Comparison of ENCODE assay signal across 8 cellular contexts in genomic region chr12:55736780-55737580, GRCh38. TPM values are rescaled to one million over a fixed set of nuclear protein-coding genes. Genes with fewer than 3 reads are reported as not detected.
DNase-seq lines count a peak whose midpoint lies in the region; ATAC-seq and TF ChIP-seq lines count a peak whose summit lies in the region.

No MANE protein-coding gene starts in this region.

- no peaks in the 10 kb centered on the region for H3K36me3 Mint-ChIP-seq in activated naive CD8-positive, alpha-beta T cell treated with anti-CD3 and anti-CD28 coated beads, Interleukin-2, amount 10 ng/mL, durations not matched to agents 7 days and 5 days

- H3K27ac Mint-ChIP-seq in activated naive CD8-positive, alpha-beta T cell treated with anti-CD3 and anti-CD28 coated beads, Interleukin-2, amount 10 ng/mL, durations not matched to agents 7 days and 5 days, result peak overlapping the region; percentile 92

- CTCF ChIA-PET in Panc1 (lab: Charles Lee), result interaction anchor here (0.5 to 2.7 kb wide), 4 partner anchors 13 to 158 kb away, joined by 3 to 17 read pairs (median 3); partner anchors contain the start of gene RDH5

- H3K4me1 ChIP-seq in ACC112 (ENCODE audit: control insufficient read depth, insufficient read depth, low read length, unreplicated experiment), result peaks cover 17% of the 10 kb centered on the region
- peaks cover 31% of the 10 kb centered on the region for H3K4me1 ChIP-seq in Karpas-422 (ENCODE audit: low read length)
- H3K4me1 ChIP-seq in Panc1 (ENCODE audit: control insufficient read depth, insufficient read depth, low read length), result peaks cover 7% of the 10 kb centered on the region
- peaks cover 5 to 11% of the 10 kb centered on the region in 2 experiments for H3K4me1 ChIP-seq in trophoblast cell (ENCODE audit: control insufficient read depth in 1 of 2, insufficient read depth in 2 of 2, low read length in 2 of 2)

- POLR2A ChIA-PET in Panc1 (lab: Charles Lee), result no interaction called here
- POLR2A ChIA-PET in activated naive CD8-positive, alpha-beta T cell treated with anti-CD3 and anti-CD28 coated beads, Interleukin-2, amount 10 ng/mL, durations not matched to agents 7 days and 5 days (lab: Charles Lee), result interaction anchor here (0.5 to 2.8 kb wide), 8 partner anchors 8 to 388 kb away, joined by 3 to 36 read pairs (median 8); partner anchors contain the start of genes BLOC1S1, CD63 and PYM1

- peaks cover 3% of the 10 kb centered on the region for H3K79me2 ChIP-seq in ACC112 (ENCODE audit: control insufficient read depth, insufficient read depth, low read length, unreplicated experiment)
- no peaks in the 10 kb centered on the region for H3K79me2 ChIP-seq in Karpas-422 (ENCODE audit: low read length)
- H3K79me2 ChIP-seq in trophoblast cell (ENCODE audit: control insufficient read depth, insufficient read depth, low read length, poor library complexity), result no peaks in the 10 kb centered on the region

- H3K27me3 Mint-ChIP-seq in activated naive CD8-positive, alpha-beta T cell treated with anti-CD3 and anti-CD28 coated beads, Interleukin-2, amount 10 ng/mL, durations not matched to agents 7 days and 5 days, result no peaks in the 10 kb centered on the region

- H3K18ac ChIP-seq in trophoblast cell (ENCODE audit: low read length), result no peak overlapping the region

- intact Hi-C loops in Panc1 (cut with micrococcal nuclease; ENCODE audit: unreplicated experiment), result loop anchor here (1.0 to 5.0 kb wide), 2 partner anchors 77 to 80 kb away; partner anchors contain the start of genes ORMDL2 and SARNP
- intact Hi-C loops in left cardiac atrium (cut with DNase I), result loop anchor here in 1 of 2 donors (5.0 kb wide), 2 partner anchors 200 to 290 kb away; no protein-coding TSS in a partner anchor

- H4K8ac ChIP-seq in trophoblast cell (ENCODE audit: low read depth, low read length), result peak overlapping the region; percentile 63

- no peak overlapping the region for H3K27ac ChIP-seq in ACC112 (ENCODE audit: low read depth, low read length)
- no peak overlapping the region for H3K27ac ChIP-seq in Karpas-422 (ENCODE audit: low read length)
- H3K27ac ChIP-seq in Panc1 (ENCODE audit: low read length), result no peak overlapping the region
- no peak overlapping the region for H3K27ac ChIP-seq in trophoblast cell (ENCODE audit: low read depth, low read length)

- H4K91ac ChIP-seq in trophoblast cell (ENCODE audit: low read depth, low read length), result no peak overlapping the region

- H2BK5ac ChIP-seq in trophoblast cell (ENCODE audit: low read depth, low read length, poor library complexity), result no peak overlapping the region

- TF ChIP-seq CTCF in GM13976 (IDR thresholded peaks at IDR 0.05; ENCODE audit: borderline replicate concordance, control extremely low read depth, extremely low read depth, insufficient read depth, missing control alignments) (peak; percentile 89), Panc1 (IDR thresholded peaks at IDR 0.05) (peak; percentile 93)

- no peaks in the 10 kb centered on the region for H3K27me3 ChIP-seq in ACC112 (ENCODE audit: insufficient read depth, low read length)
- no peaks in the 10 kb centered on the region for H3K27me3 ChIP-seq in Karpas-422 (ENCODE audit: low read length)
- no peaks in the 10 kb centered on the region for H3K27me3 ChIP-seq in Panc1 (ENCODE audit: control insufficient read depth, insufficient read depth, low read length)
- no peaks in the 10 kb centered on the region for H3K27me3 ChIP-seq in trophoblast cell (ENCODE audit: insufficient read depth, low read length)

- ATAC-seq in Panc1 (peak; percentile 74), left cardiac atrium (peak; percentile 62 to 67)
- peak; percentile 45 for ATAC-seq in activated naive CD8-positive, alpha-beta T cell treated with anti-CD3 and anti-CD28 coated beads, Interleukin-2, amount 10 ng/mL, durations not matched to agents 7 days and 5 days (ENCODE audit: low read depth)

- no peaks in the 10 kb centered on the region for H3K9me2 ChIP-seq in Karpas-422 (replicated peaks; ENCODE audit: insufficient read depth, low read length)

- peaks cover 30% of the 10 kb centered on the region for H3K4me1 Mint-ChIP-seq in activated naive CD8-positive, alpha-beta T cell treated with anti-CD3 and anti-CD28 coated beads, Interleukin-2, amount 10 ng/mL, durations not matched to agents 7 days and 5 days

- in situ Hi-C loops in GM13976 (cut with MboI; ENCODE audit: low sequenced_read_pairs, unreplicated experiment) (loop anchor here (10.0 kb wide), 2 partner anchors 208 to 298 kb away; no protein-coding TSS in a partner anchor), Panc1 (cut with HindIII; ENCODE audit: low pct_unique_long_range_greater_than_20kb, low sequenced_read_pairs) (no loop called here)

- peak overlapping the region; percentile 17 for H2BK12ac ChIP-seq in trophoblast cell (ENCODE audit: low read length)

- no TSS peak for BruUV-seq in Panc1 (replicated peaks; lab: Mats Ljungman, UMichigan)

- H3K9ac ChIP-seq in Karpas-422 (ENCODE audit: low read length) (peak overlapping the region; percentile 78), trophoblast cell (ENCODE audit: low read length) (no peak overlapping the region)

- WGBS in trophoblast cell (ENCODE audit: extremely low coverage, insufficient coverage, insufficient read length), result no CpG with 5 or more reads among the region's 6 CpGs

- H3K23ac ChIP-seq in trophoblast cell (ENCODE audit: low read length), result no peak overlapping the region

- no peak overlapping the region for H2BK120ac ChIP-seq in trophoblast cell (ENCODE audit: insufficient read depth, low read length, poor library complexity)

- H2AFZ ChIP-seq in ACC112 (ENCODE audit: low read length, unreplicated experiment) (no peak overlapping the region), Karpas-422 (ENCODE audit: low read length) (no peak overlapping the region), trophoblast cell (ENCODE audit: insufficient read depth, low read length, poor library complexity) (no peak overlapping the region)

- H3K36me3 ChIP-seq in ACC112 (ENCODE audit: insufficient read depth, low read length) (no peaks in the 10 kb centered on the region), Karpas-422 (ENCODE audit: insufficient read depth, low read length) (no peaks in the 10 kb centered on the region), Panc1 (ENCODE audit: control insufficient read depth, insufficient read depth, low read length) (no peaks in the 10 kb centered on the region), trophoblast cell (ENCODE audit: control insufficient read depth in 1 of 2, insufficient read depth in 2 of 2, low read length in 2 of 2) (no peaks in the 10 kb centered on the region)

- H2AK5ac ChIP-seq in trophoblast cell (ENCODE audit: low read length), result peak overlapping the region; percentile 50

- H3K4me3 Mint-ChIP-seq in activated naive CD8-positive, alpha-beta T cell treated with anti-CD3 and anti-CD28 coated beads, Interleukin-2, amount 10 ng/mL, durations not matched to agents 7 days and 5 days, result peak overlapping the region; percentile 89

- peak overlapping the region; percentile 32 for H4K12ac ChIP-seq in trophoblast cell (ENCODE audit: low read depth, low read length)

- H3K4me3 ChIP-seq in ACC112 (ENCODE audit: low read depth, low read length) (peak overlapping the region; percentile 89; the same call in 1 of the 2 replicates), Karpas-422 (ENCODE audit: low read length) (peak overlapping the region; percentile 85; the same call in 1 of the 2 replicates), Panc1 (ENCODE audit: low read depth in 2 of 2, low read length in 2 of 2) (no peak overlapping the region), trophoblast cell (ENCODE audit: low read depth, low read length) (no peak overlapping the region)

- peak overlapping the region; percentile 99 for H3K4me2 ChIP-seq in Karpas-422 (ENCODE audit: low read depth, low read length, poor library complexity, severe bottlenecking)
- H3K4me2 ChIP-seq in trophoblast cell (ENCODE audit: low read length), result no peak overlapping the region

- H4K20me1 ChIP-seq in Karpas-422 (ENCODE audit: insufficient read depth, low read depth, low read length), result no peaks in the 10 kb centered on the region

- no peak overlapping the region for H3K14ac ChIP-seq in trophoblast cell (ENCODE audit: low read length)

- H3K9me3 Mint-ChIP-seq in activated naive CD8-positive, alpha-beta T cell treated with anti-CD3 and anti-CD28 coated beads, Interleukin-2, amount 10 ng/mL, durations not matched to agents 7 days and 5 days, result no peaks in the 10 kb centered on the region

- peak; percentile 59 for DNase-seq in GM13976 (ENCODE audit: low spot score)
- DNase-seq in Karpas-422, result peak; percentile 86
- DNase-seq in Panc1 (ENCODE audit: low read depth, low spot score), result peak; percentile 59
- peak; percentile 76 for DNase-seq in activated naive CD8-positive, alpha-beta T cell treated with anti-CD3 and anti-CD28 coated beads, Interleukin-2, amount 10 ng/mL, durations not matched to agents 7 days and 5 days
- DNase-seq in left cardiac atrium, result peak; percentile 68
- peak; percentile 80 to 82 for DNase-seq in trophoblast cell
- no peak for DNase-seq in dedifferentiated amniotic fluid mesenchymal stem cell (ENCODE audit: extremely low spot score)

- H3K4ac ChIP-seq in trophoblast cell (ENCODE audit: low read depth, low read length), result no peak overlapping the region

- H3K9me3 ChIP-seq in Karpas-422 (ENCODE audit: low read length), result no peaks in the 10 kb centered on the region
- H3K9me3 ChIP-seq in Panc1 (ENCODE audit: control insufficient read depth, insufficient read depth, low read depth, low read length), result no peaks in the 10 kb centered on the region
- no peaks in the 10 kb centered on the region for H3K9me3 ChIP-seq in trophoblast cell (ENCODE audit: insufficient read depth, low read depth, low read length)

- H3K79me1 ChIP-seq in trophoblast cell (ENCODE audit: low read length), result no peaks in the 10 kb centered on the region

RNA-seq across cellular contexts. Expression of gene GDF11, which starts 5.9 kb away (rescaled TPM):
- total RNA-seq in Karpas-422 (2014; rRNA removed; shearing (Covaris generic); ENCODE audit: low replicate concordance), result 2.9 and 7.8 TPM in 2 replicates
- total RNA-seq in Panc1 (2021; ENCODE audit: unreplicated experiment) (11.8 TPM), left cardiac atrium (10 to 100 TPM; 12.0 to 14.2 TPM)
- polyA plus RNA-seq in Panc1 (2012; ENCODE audit: insufficient read length), result 9.7 TPM
- 10 to 100 TPM; 10.2 to 11.5 TPM for total RNA-seq in activated naive CD8-positive, alpha-beta T cell treated with anti-CD3 and anti-CD28 coated beads, Interleukin-2, amount 10 ng/mL, durations not matched to agents 7 days and 5 days
- 8.6 and 9.5 TPM in 2 replicates for polyA plus RNA-seq in trophoblast cell (2013)

RNA-seq across cellular contexts. Expression of gene CD63, which starts 8.2 kb away (rescaled TPM):
- total RNA-seq in Karpas-422 (2014; rRNA removed; shearing (Covaris generic); ENCODE audit: low replicate concordance), result 150 and 266 TPM in 2 replicates
- total RNA-seq in Panc1 (2021; ENCODE audit: unreplicated experiment), result 879 TPM
- polyA plus RNA-seq in Panc1 (2012; ENCODE audit: insufficient read length), result 651 TPM
- 100 to 1,000 TPM; 150 to 165 TPM for total RNA-seq in activated naive CD8-positive, alpha-beta T cell treated with anti-CD3 and anti-CD28 coated beads, Interleukin-2, amount 10 ng/mL, durations not matched to agents 7 days and 5 days
- total RNA-seq in left cardiac atrium, result 1,000 to 10,000 TPM; 1,288 to 1,875 TPM
- polyA plus RNA-seq in trophoblast cell (2013), result 2,489 and 2,535 TPM in 2 replicates

RNA-seq across cellular contexts. Expression of gene RDH5, which starts 16.8 kb away (rescaled TPM):
- 12.4 and 12.8 TPM in 2 replicates for total RNA-seq in Karpas-422 (2014; rRNA removed; shearing (Covaris generic); ENCODE audit: low replicate concordance)
- total RNA-seq in Panc1 (2021; ENCODE audit: unreplicated experiment), result 2.8 TPM
- polyA plus RNA-seq in Panc1 (2012; ENCODE audit: insufficient read length), result 1.8 TPM
- 10 to 100 TPM; 19.0 to 21.2 TPM for total RNA-seq in activated naive CD8-positive, alpha-beta T cell treated with anti-CD3 and anti-CD28 coated beads, Interleukin-2, amount 10 ng/mL, durations not matched to agents 7 days and 5 days
- total RNA-seq in left cardiac atrium, result 10 to 100 TPM; 29.5 to 38.1 TPM
- polyA plus RNA-seq in trophoblast cell (2013), result 0.81 and 1.4 TPM in 2 replicates

RNA-seq across cellular contexts. Expression of gene BLOC1S1, which starts 21.1 kb away (rescaled TPM):
- 83.4 and 191 TPM in 2 replicates for total RNA-seq in Karpas-422 (2014; rRNA removed; shearing (Covaris generic); ENCODE audit: low replicate concordance)
- total RNA-seq in Panc1 (2021; ENCODE audit: unreplicated experiment) (87.3 TPM), left cardiac atrium (100 to 1,000 TPM; 119 to 123 TPM)
- 118 TPM for polyA plus RNA-seq in Panc1 (2012; ENCODE audit: insufficient read length)
- 100 to 1,000 TPM; 116 to 135 TPM for total RNA-seq in activated naive CD8-positive, alpha-beta T cell treated with anti-CD3 and anti-CD28 coated beads, Interleukin-2, amount 10 ng/mL, durations not matched to agents 7 days and 5 days
- 47.3 and 48.7 TPM in 2 replicates for polyA plus RNA-seq in trophoblast cell (2013)

RNA-seq across cellular contexts. Expression of gene ITGA7, which starts 29.3 kb away (rescaled TPM):
- total RNA-seq in Karpas-422 (2014; rRNA removed; shearing (Covaris generic); ENCODE audit: low replicate concordance), result 0.78 and 2.6 TPM in 2 replicates
- total RNA-seq in Panc1 (2021; ENCODE audit: unreplicated experiment) (2.5 TPM), left cardiac atrium (100 to 1,000 TPM; 395 to 448 TPM)
- 1.8 TPM for polyA plus RNA-seq in Panc1 (2012; ENCODE audit: insufficient read length)
- total RNA-seq in activated naive CD8-positive, alpha-beta T cell treated with anti-CD3 and anti-CD28 coated beads, Interleukin-2, amount 10 ng/mL, durations not matched to agents 7 days and 5 days, result 1 to 10 TPM; 4.1 to 4.2 TPM
- polyA plus RNA-seq in trophoblast cell (2013), result 0.92 and 1.1 TPM in 2 replicates

Comparison
In these comparisons a context has a peak if more than half of its experiments do, and no peak if none do; other contexts are left out.
1. H3K4me3 ChIP-seq: peak in ACC112 (single experiment) and Karpas-422 (single experiment); none in Panc1 (0 of 2) and trophoblast cell (single experiment).
2. Peak in every context shown above with its lines, with median percentiles within 50 percentile points of each other: ATAC-seq.